Comparison of ENCODE assay signal across 1 cellular context in genomic region chr11:62752994-62753735, GRCh38.
TF ChIP-seq lines count a peak whose summit lies in the region.

No MANE protein-coding gene starts in this region.

TF ChIP-seq in K562, 482 proteins besides CTCF, POLR2A, EP300 and RAD21:
- TF ChIP-seq ZSCAN32 (CRISPR knock-in tag; IDR thresholded peaks at IDR 0.05) (no peak), SMARCE1 (IDR thresholded peaks at IDR 0.05) (no peak), MGA (IDR thresholded peaks at IDR 0.05) (no peak), FOS (IDR thresholded peaks at IDR 0.05; ENCODE audit: extremely low read depth, insufficient read length) (no peak), ZNF253 (CRISPR knock-in tag; conservative IDR thresholded peaks at IDR 0.05) (no peak), SIN3B (IDR thresholded peaks at IDR 0.05; ENCODE audit: low read depth) (no peak), KDM1A (IDR thresholded peaks at IDR 0.05) (no peak), THRA (IDR thresholded peaks at IDR 0.05) (no peak), ZFP1 (CRISPR knock-in tag; IDR thresholded peaks at IDR 0.05) (no peak), MTA3 (IDR thresholded peaks at IDR 0.05; ENCODE audit: borderline replicate concordance) (no peak), KDM5B (IDR thresholded peaks at IDR 0.05; ENCODE audit: insufficient replicate concordance, low read depth, low read length) (peak; percentile 7), THRAP3 (IDR thresholded peaks at IDR 0.05; ENCODE audit: borderline replicate concordance) (no peak), FOXK1 (CRISPR knock-in tag; IDR thresholded peaks at IDR 0.05; ENCODE audit: borderline replicate concordance) (no peak), TCFL5 (CRISPR knock-in tag; conservative IDR thresholded peaks at IDR 0.05) (no peak), ARID3B (CRISPR knock-in tag; IDR thresholded peaks at IDR 0.05; ENCODE audit: borderline replicate concordance) (0 out of 2 replicates have a peak, but pooled peaks have one; percentile 19), ZBTB2 (IDR thresholded peaks at IDR 0.05) (no peak)
